Comparison of ENCODE assay signal across 8 cellular contexts in the genomic region with DNA sequence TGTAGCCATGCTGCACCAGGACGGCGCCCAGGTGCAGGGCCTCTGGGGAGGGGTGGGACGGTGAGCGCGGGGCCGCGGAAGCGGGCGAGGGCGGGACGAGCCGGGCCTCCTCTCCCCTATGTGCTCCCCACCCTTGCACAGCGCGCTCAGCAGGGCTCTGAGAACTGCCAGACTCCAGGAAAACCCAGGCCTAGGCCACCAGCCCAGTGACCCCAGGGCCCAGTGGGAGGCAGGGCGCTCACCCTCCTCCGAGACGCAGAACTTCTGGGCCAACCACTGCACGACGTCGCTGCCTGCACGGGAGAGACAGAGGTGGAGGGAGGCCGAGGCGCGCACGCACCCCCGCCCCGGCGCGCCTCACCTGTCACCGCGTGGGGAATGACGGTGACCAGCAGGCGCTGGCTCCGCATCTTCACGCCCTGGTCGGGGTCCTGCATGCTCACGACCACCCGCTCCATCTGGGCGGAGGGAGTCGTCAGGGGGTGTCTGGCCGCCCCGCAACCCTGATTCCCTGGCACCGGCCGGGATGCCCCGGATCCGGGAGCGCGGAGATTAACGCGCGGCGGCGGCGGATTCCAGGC. TPM values are rescaled to one million over a fixed set of nuclear protein-coding genes. Genes with fewer than 3 reads are reported as not detected.
DNase-seq lines count a peak whose midpoint lies in the region; ATAC-seq and TF ChIP-seq lines count a peak whose summit lies in the region.

No MANE protein-coding gene starts in this region.

- intact Hi-C loops in dorsolateral prefrontal cortex (cut with DNase I), result loop anchor here in 1 of 2 donors (5.0 kb wide), 1 partner anchor 72 kb away; no protein-coding TSS in a partner anchor

- H3K27me3 ChIP-seq in dorsolateral prefrontal cortex (no peaks in the 10 kb centered on the region), mucosa of rectum (ENCODE audit: control insufficient read depth in 2 of 2, insufficient read depth in 2 of 2, low read length in 2 of 2) (peaks cover 8% of the 10 kb centered on the region in 2 donors), HAP-1 (ENCODE audit: low read depth) (no peaks in the 10 kb centered on the region)

- peak overlapping the region in 46 of 59 donors; percentile 2 to 85 (median 52) for H3K27ac ChIP-seq in dorsolateral prefrontal cortex
- H3K27ac ChIP-seq in mucosa of rectum (ENCODE audit: low read depth in 2 of 2, low read length in 2 of 2), result no peak overlapping the region

- H3K36me3 ChIP-seq in mucosa of rectum (ENCODE audit: control insufficient read depth in 2 of 2, insufficient read depth in 2 of 2, low read length in 2 of 2) (no peaks in the 10 kb centered on the region), HAP-1 (replicated peaks) (no peaks in the 10 kb centered on the region)

- TF ChIP-seq CTCF in AG04449 (IDR thresholded peaks at IDR 0.05; ENCODE audit: insufficient read depth, low read length, missing control alignments), result no peak
- no peak for TF ChIP-seq CTCF in dorsolateral prefrontal cortex (IDR thresholded peaks at IDR 0.05 in 54 of 56, conservative IDR thresholded peaks at IDR 0.05 in 2 of 56; ENCODE audit: low read depth in 1 of 56, partially characterized antibody in 56 of 56)

- in situ Hi-C loops in HAP-1 (cut with MboI; ENCODE audit: low sequenced_read_pairs), result no loop called here

- DNase-seq in AG04449 (ENCODE audit: low read depth, low spot score) (no peak), NCI-H146 treated with DMSO at 0.1 percent for 48 hours (lab: John Stamatoyannopoulos, UW; ENCODE audit: unreplicated experiment) (peak; percentile 7), dorsolateral prefrontal cortex (no peak), HAP-1 (ENCODE audit: low spot score in 2 of 2) (no peak), NAMALWA (ENCODE audit: low spot score) (no peak)

- POLR2A ChIA-PET in AG04449 (lab: Yijun Ruan, JAX), result no interaction called here

- H3K4me1 ChIP-seq in mucosa of rectum (ENCODE audit: control insufficient read depth in 2 of 2, insufficient read depth in 2 of 2, low read length in 2 of 2) (peaks cover 8 to 12% of the 10 kb centered on the region in 2 donors), HAP-1 (no peaks in the 10 kb centered on the region; the same call in 1 of the 2 replicates)

- CTCF ChIA-PET in AG04449 (lab: Yijun Ruan, JAX), result no interaction called here

- peak overlapping the region in 1 of 2 donors; percentile 51 for H3K9ac ChIP-seq in mucosa of rectum (ENCODE audit: low read depth in 1 of 2, low read length in 2 of 2)

- H3K4me3 ChIP-seq in AG04449 (ENCODE audit: low read depth, low read length), result peak overlapping the region; percentile 34; the same call in 1 of the 2 replicates
- peak overlapping the region; percentile 46 to 81 (median 65) for H3K4me3 ChIP-seq in dorsolateral prefrontal cortex
- peak overlapping the region; percentile 44 to 51 for H3K4me3 ChIP-seq in mucosa of rectum (ENCODE audit: low read length in 2 of 2)
- no peak overlapping the region for H3K4me3 ChIP-seq in HAP-1

- H3K9me3 ChIP-seq in mucosa of rectum (ENCODE audit: control insufficient read depth in 2 of 2, low read length in 2 of 2) (no peaks in the 10 kb centered on the region), HAP-1 (no peaks in the 10 kb centered on the region)

- no peak for ATAC-seq in HG03571 (IDR thresholded peaks at IDR 0.05; ENCODE audit: unreplicated experiment)
- ATAC-seq in GM18861 (IDR thresholded peaks at IDR 0.05; ENCODE audit: unreplicated experiment), result no peak

RNA-seq across cellular contexts. Expression of a gene that starts 0.6 kb away (rescaled TPM):
- 100 to 1,000 TPM in 11 of 120 experiments, 10 to 100 TPM in 109; 36.1 to 127 (median 67.0) TPM for total RNA-seq in dorsolateral prefrontal cortex

RNA-seq across cellular contexts. Expression of a gene that starts 5.3 kb away (rescaled TPM):
- 100 to 1,000 TPM in 114 of 120 experiments, 10 to 100 TPM in 6; 59.2 to 224 (median 146) TPM for total RNA-seq in dorsolateral prefrontal cortex

RNA-seq across cellular contexts. Expression of a gene that starts 7.8 kb away (rescaled TPM):
- total RNA-seq in dorsolateral prefrontal cortex, result 100 to 1,000 TPM in 4 of 120 experiments, 10 to 100 TPM in 116; 26.8 to 130 (median 56.6) TPM

RNA-seq across cellular contexts. Expression of a gene that starts 40.5 kb away (rescaled TPM):
- 10 to 100 TPM; 26.6 to 97.4 (median 44.0) TPM for total RNA-seq in dorsolateral prefrontal cortex

RNA-seq across cellular contexts. Expression of a gene that starts 45.9 kb away (rescaled TPM):
- total RNA-seq in dorsolateral prefrontal cortex, result 100 to 1,000 TPM in 115 of 120 experiments, 10 to 100 TPM in 5; 88.8 to 191 (median 130) TPM

Comparison
In these comparisons a context has a peak if more than half of its experiments do, and no peak if none do; other contexts are left out.
1. H3K27ac ChIP-seq: peak in dorsolateral prefrontal cortex (46 of 59); none in mucosa of rectum (0 of 2).